15 cellular contexts compared by ENCODE assay signal in the genomic region with DNA sequence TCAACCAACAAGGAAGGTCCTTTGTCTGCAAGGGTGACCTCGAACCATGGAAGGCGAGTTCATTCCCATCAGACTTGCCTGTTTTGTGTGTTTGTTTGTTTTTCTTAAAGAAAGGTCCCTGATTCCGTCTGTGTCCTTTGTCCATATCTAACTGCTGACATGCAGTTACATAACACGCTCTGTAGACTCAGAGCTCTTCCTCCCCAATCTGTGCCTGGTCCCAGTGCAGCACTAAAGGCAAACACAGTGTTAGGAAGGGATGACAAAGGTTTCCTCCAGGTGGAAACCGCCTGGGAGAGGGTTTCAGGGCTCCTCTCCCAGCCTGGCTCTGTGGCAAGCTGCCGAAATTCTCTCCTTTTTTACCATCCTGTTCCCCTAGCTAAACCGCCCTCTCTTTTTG. TPM values are rescaled to one million over a fixed set of nuclear protein-coding genes. Genes with fewer than 3 reads are reported as not detected.
DNase-seq lines count a peak whose midpoint lies in the region; ATAC-seq and TF ChIP-seq lines count a peak whose summit lies in the region.
"Had no signal": no experiment of that assay in that cellular context is flagged by ENCODE, and none has a peak within 500 bp of the region (broad histone marks: within the 10 kb centered on the region; RNA-seq: fewer than 3 reads in every experiment).

No MANE protein-coding gene starts in this region.

- H2BK15ac ChIP-seq in H9 (ENCODE audit: low read depth, low read length) = no peak overlapping the region

- no peaks in the 10 kb centered on the region for H3K36me3 ChIP-seq in CD4-positive, alpha-beta memory T cell (ENCODE audit: insufficient read depth, low read length)

- no peak overlapping the region for H3K56ac ChIP-seq in H9 (ENCODE audit: insufficient read length, low read depth, low read length)

- peak overlapping the region in 43 of 59 donors; percentile 1 to 75 (median 50) for H3K27ac ChIP-seq in dorsolateral prefrontal cortex
- no peak overlapping the region for H3K27ac ChIP-seq in CD4-positive, alpha-beta memory T cell (ENCODE audit: low read depth, low read length)
- H3K27ac ChIP-seq in H9 (ENCODE audit: insufficient read length, low read depth, low read length) = no peak overlapping the region
- H3K27ac ChIP-seq: BLaER1 treated with 17β-estradiol and CSF1 and Interleukin-3, amounts not matched to agents 10 nM and 100 nM had no signal

- H3T11ph ChIP-seq in H9 (ENCODE audit: low read length) = no peak overlapping the region

- intact Hi-C loops in dorsolateral prefrontal cortex (cut with DNase I) = no loop called here
- intact Hi-C loops in CD4-positive, alpha-beta memory T cell (cut with micrococcal nuclease) = no loop called here

- H3K9me3 ChIP-seq in CD4-positive, alpha-beta memory T cell (ENCODE audit: control insufficient read depth in 1 of 2, low read length in 2 of 2) = no peaks in the 10 kb centered on the region
- H3K9me3 ChIP-seq in H9 (ENCODE audit: control insufficient read depth, low read depth, low read length) = no peaks in the 10 kb centered on the region
- H3K9me3 ChIP-seq: BLaER1 treated with 17β-estradiol and CSF1 and Interleukin-3, amounts not matched to agents 10 nM and 100 nM had no signal

- H2AFZ ChIP-seq in H9 (ENCODE audit: low read length) = no peak overlapping the region

- H4K20me1 ChIP-seq in H9 (ENCODE audit: control insufficient read depth, insufficient read depth, insufficient read length) = no peaks in the 10 kb centered on the region
- H4K20me1 ChIP-seq: BLaER1 treated with 17β-estradiol and CSF1 and Interleukin-3, amounts not matched to agents 10 nM and 100 nM had no signal

- H4K91ac ChIP-seq in H9 (ENCODE audit: insufficient read length, low read depth, low read length) = no peak overlapping the region

- H3K79me2 ChIP-seq in H9 (ENCODE audit: insufficient read depth, low read length) = no peaks in the 10 kb centered on the region

- DNase-seq in DMS153 (lab: John Stamatoyannopoulos, UW) = peak; percentile 49
- DNase-seq in HuH-7 (ENCODE audit: low spot score) = peak; percentile 64
- DNase-seq in NCI-H774 (lab: John Stamatoyannopoulos, UW) = peak; percentile 37
- DNase-seq in dorsolateral prefrontal cortex = no peak
- DNase-seq in CD4-positive, alpha-beta memory T cell = no peak
- no peak for DNase-seq in NCI-H1436 (lab: John Stamatoyannopoulos, UW)
- no peak for DNase-seq in H9
- DNase-seq: ACHN; CD4-positive, alpha-beta T cell; DND-41; GDM1 had no signal

- H3K27ac Mint-ChIP-seq in CD4-positive, alpha-beta memory T cell = no peak overlapping the region
- H3K27ac Mint-ChIP-seq in H9 = no peak overlapping the region; a peak in 1 of 7 replicates
- H3K27ac Mint-ChIP-seq: CD4-positive, alpha-beta T cell; IgD-negative memory B cell had no signal

- H3K4me3 Mint-ChIP-seq in CD4-positive, alpha-beta memory T cell = no peak overlapping the region
- no peak overlapping the region for H3K4me3 Mint-ChIP-seq in H9
- H3K4me3 Mint-ChIP-seq: CD4-positive, alpha-beta T cell had no signal

- H3K4me3 ChIP-seq in dorsolateral prefrontal cortex = no peak overlapping the region
- no peak overlapping the region for H3K4me3 ChIP-seq in CD4-positive, alpha-beta memory T cell (ENCODE audit: low read length in 2 of 2)
- H3K4me3 ChIP-seq: BLaER1 treated with 17β-estradiol and CSF1 and Interleukin-3, amounts not matched to agents 10 nM and 100 nM had no signal

- no peak overlapping the region for H2BK12ac ChIP-seq in H9 (ENCODE audit: insufficient read length, low read depth, low read length)

- H3K4me1 ChIP-seq in CD4-positive, alpha-beta memory T cell (ENCODE audit: insufficient read depth, low read length) = peaks cover 24% of the 10 kb centered on the region
- H3K4me1 ChIP-seq in H9 (ENCODE audit: insufficient read depth, low read length) = no peaks in the 10 kb centered on the region

- no peak overlapping the region for H3K9ac ChIP-seq in H9 (ENCODE audit: extremely low read depth, insufficient read length, low read length)
- H3K9ac ChIP-seq: BLaER1 treated with 17β-estradiol and CSF1 and Interleukin-3, amounts not matched to agents 10 nM and 100 nM had no signal

- peaks cover 0 to 2% (median 0%) of the 10 kb centered on the region in 8 donors for H3K9me3 Mint-ChIP-seq in CD4-positive, alpha-beta memory T cell
- H3K9me3 Mint-ChIP-seq in H9 = no peaks in the 10 kb centered on the region
- H3K9me3 Mint-ChIP-seq: CD4-positive, alpha-beta T cell; IgD-negative memory B cell had no signal

- no peak overlapping the region for H2AK5ac ChIP-seq in H9 (ENCODE audit: insufficient read length, low read length)

- H3K18ac ChIP-seq in H9 (ENCODE audit: insufficient read length, low read depth, low read length) = no peak overlapping the region

- no peak overlapping the region for H3K14ac ChIP-seq in H9 (ENCODE audit: insufficient read depth, low read length)

- H3K23me2 ChIP-seq in H9 (ENCODE audit: insufficient read length, low read depth, low read length, poor library complexity, severe bottlenecking) = no peaks in the 10 kb centered on the region

- CTCF ChIA-PET in CD4-positive, alpha-beta memory T cell (lab: Charles Lee; ENCODE audit: partially characterized antibody) = no interaction called here

- ATAC-seq in HG03378 (IDR thresholded peaks at IDR 0.05; ENCODE audit: unreplicated experiment) = no peak
- ATAC-seq: HCT116 had no signal

- H3K79me1 ChIP-seq in H9 (ENCODE audit: insufficient read depth, low read depth, low read length, poor library complexity, severe bottlenecking) = no peaks in the 10 kb centered on the region

- POLR2A ChIA-PET in CD4-positive, alpha-beta memory T cell (lab: Charles Lee; ENCODE audit: partially characterized antibody) = interaction anchor here (1.5 kb wide), 1 partner anchor 19 kb away, joined by 6 read pairs; no protein-coding TSS in a partner anchor

- no CpG with 5 or more reads among the region's 7 CpGs for WGBS in H9 (ENCODE audit: extremely low coverage, insufficient read length, low lambda C conversion rate)

- no peaks in the 10 kb centered on the region for H3K36me3 Mint-ChIP-seq in CD4-positive, alpha-beta memory T cell
- peaks cover 0 to 4% (median 0%) of the 10 kb centered on the region in 3 experiments; a peak in 1 of 7 replicates for H3K36me3 Mint-ChIP-seq in H9 (ENCODE audit: insufficient read depth in 1 of 3, low read depth in 3 of 3)
- H3K36me3 Mint-ChIP-seq: IgD-negative memory B cell had no signal

- H3K4me1 Mint-ChIP-seq in CD4-positive, alpha-beta memory T cell = peaks cover 18 to 30% (median 23%) of the 10 kb centered on the region in 4 donors
- peaks cover 20 to 31% of the 10 kb centered on the region in 2 experiments for H3K4me1 Mint-ChIP-seq in H9

- H4K5ac ChIP-seq in H9 (ENCODE audit: insufficient read length, low read depth, low read length) = no peak overlapping the region

- no peak overlapping the region for H4K8ac ChIP-seq in H9 (replicated peaks; ENCODE audit: insufficient read length, low read depth, low read length)

- H3K27me3 ChIP-seq in dorsolateral prefrontal cortex = peaks cover 0 to 31% (median 0%) of the 10 kb centered on the region in 45 donors
- peaks cover 8% of the 10 kb centered on the region for H3K27me3 ChIP-seq in CD4-positive, alpha-beta memory T cell (ENCODE audit: insufficient read depth, low read length)
- no peaks in the 10 kb centered on the region for H3K27me3 ChIP-seq in H9 (ENCODE audit: insufficient read depth, low read length)
- H3K27me3 ChIP-seq: BLaER1 treated with 17β-estradiol and CSF1 and Interleukin-3, amounts not matched to agents 10 nM and 100 nM had no signal

- H3K4ac ChIP-seq in H9 (ENCODE audit: low read depth, low read length) = no peak overlapping the region

- no peak overlapping the region for H3K23ac ChIP-seq in H9 (ENCODE audit: insufficient read length, low read depth, low read length)

- H3K27me3 Mint-ChIP-seq in CD4-positive, alpha-beta memory T cell = peaks cover 57% of the 10 kb centered on the region in 2 donors
- H3K27me3 Mint-ChIP-seq in H9 (ENCODE audit: low read depth) = peaks cover 12% of the 10 kb centered on the region

- H2BK20ac ChIP-seq in H9 (ENCODE audit: low read depth, low read length, poor library complexity, severe bottlenecking) = no peak overlapping the region

- no peak for TF ChIP-seq CTCF in dorsolateral prefrontal cortex (IDR thresholded peaks at IDR 0.05 in 54 of 56, conservative IDR thresholded peaks at IDR 0.05 in 2 of 56; ENCODE audit: low read depth in 1 of 56, partially characterized antibody in 56 of 56)
- no peak for TF ChIP-seq CTCF in H9 (conservative IDR thresholded peaks at IDR 0.05)

- no peak overlapping the region for H3K4me2 ChIP-seq in H9 (ENCODE audit: insufficient read depth, insufficient read length, low read length)
- H3K4me2 ChIP-seq: BLaER1 treated with 17β-estradiol and CSF1 and Interleukin-3, amounts not matched to agents 10 nM and 100 nM had no signal

- no peak overlapping the region for H2BK5ac ChIP-seq in H9 (ENCODE audit: insufficient read length, low read length)

- H2BK120ac ChIP-seq in H9 (ENCODE audit: low read depth, low read length, poor library complexity, severe bottlenecking) = no peak overlapping the region

RNA-seq across cellular contexts. Expression of gene JCAD, which starts 13.4 kb away (rescaled TPM):
- total RNA-seq in dorsolateral prefrontal cortex (10 to 100 TPM; 15.5 to 74.8 (median 44.0) TPM), H9 (2021) (0.66 and 0.77 TPM in 2 replicates)
- not detected for total RNA-seq in CD4-positive, alpha-beta memory T cell
- not detected for polyA plus RNA-seq in CD4-positive, alpha-beta memory T cell
- total RNA-seq: CD4-positive, alpha-beta T cell had no signal
- polyA plus RNA-seq: IgD-negative memory B cell had no signal

Comparison
In these comparisons a context has a peak if more than half of its experiments do, and no peak if none do; other contexts are left out.
1. DNase-seq: peak in DMS153 (single experiment), HuH-7 (single experiment) and NCI-H774 (single experiment); none in dorsolateral prefrontal cortex (0 of 10), CD4-positive, alpha-beta memory T cell (0 of 5), NCI-H1436 (single experiment) and H9 (single experiment).
2. H3K27ac ChIP-seq: peak in dorsolateral prefrontal cortex (43 of 59); none in CD4-positive, alpha-beta memory T cell (single experiment) and H9 (single experiment).